In the genomic region with DNA sequence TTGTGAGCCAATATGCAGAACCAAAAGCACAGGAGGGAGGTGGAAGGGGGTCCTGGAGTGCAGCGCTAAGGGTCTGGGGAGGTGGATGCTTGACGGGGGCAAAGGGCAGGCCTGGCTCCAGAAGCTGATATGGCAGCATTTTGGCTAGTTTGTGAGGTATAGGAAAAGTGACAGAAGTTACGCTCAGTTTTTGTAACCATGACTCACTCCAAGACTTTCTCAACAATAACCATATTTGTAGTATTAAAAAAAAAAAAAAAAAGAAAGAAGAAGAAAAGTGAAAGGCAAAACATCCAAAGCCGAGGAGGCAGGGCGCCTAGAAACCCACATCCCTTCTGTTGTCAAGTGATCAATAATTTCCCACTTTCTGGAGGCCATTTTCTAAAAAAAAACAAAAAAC, we compare ENCODE assay signal across 8 cellular contexts.
A peak's percentile ranks its signal among the peaks of the same experiment; 100 is the strongest.
DNase-seq lines count a peak whose midpoint lies in the region; ATAC-seq and TF ChIP-seq lines count a peak whose summit lies in the region.

No MANE protein-coding gene starts in this region.

- H3K4me1 ChIP-seq in heart left ventricle (peaks cover 19 to 79% (median 60%) of the 10 kb centered on the region in 12 donors), uterus (peaks cover 28 to 32% of the 10 kb centered on the region in 2 donors)

- no peak for TF ChIP-seq POLR2A in heart left ventricle (IDR thresholded peaks at IDR 0.05)
- peak in 1 of 2 donors; percentile 24 for TF ChIP-seq POLR2A in uterus (IDR thresholded peaks at IDR 0.05)

- intact Hi-C loops in heart left ventricle (cut with DNase I) = no loop called here
- intact Hi-C loops in left cardiac atrium (cut with DNase I) = no loop called here
- intact Hi-C loops in uterus (cut with DNase I; ENCODE audit: low total_unique reads) = no loop called here

- no peaks in the 10 kb centered on the region for H3K9me3 Mint-ChIP-seq in naive thymus-derived CD8-positive, alpha-beta T cell

- H3K27me3 ChIP-seq in heart left ventricle (no peaks in the 10 kb centered on the region), uterus (no peaks in the 10 kb centered on the region)

- H3K4me3 ChIP-seq in heart left ventricle (no peak overlapping the region), uterus (no peak overlapping the region)

- no peak for TF ChIP-seq CTCF in heart left ventricle (IDR thresholded peaks at IDR 0.05)
- no peak for TF ChIP-seq CTCF in uterus (IDR thresholded peaks at IDR 0.05)

- peaks cover 46 to 96% (median 93%) of the 10 kb centered on the region in 4 donors for H3K4me1 Mint-ChIP-seq in naive thymus-derived CD8-positive, alpha-beta T cell

- peak overlapping the region; percentile 93 to 98 (median 96) for H3K27ac Mint-ChIP-seq in naive thymus-derived CD8-positive, alpha-beta T cell

- POLR2A ChIA-PET in naive thymus-derived CD8-positive, alpha-beta T cell (lab: Charles Lee) = interaction anchor here (0.7 to 3.2 kb wide), 5 partner anchors 9 to 165 kb away, joined by 3 to 20 read pairs (median 8); no protein-coding TSS in a partner anchor

- peaks cover 0 to 18% (median 2%) of the 10 kb centered on the region in 3 donors for H3K36me3 Mint-ChIP-seq in naive thymus-derived CD8-positive, alpha-beta T cell

- H3K9me3 ChIP-seq in heart left ventricle (no peaks in the 10 kb centered on the region), uterus (no peaks in the 10 kb centered on the region)

- ATAC-seq in heart left ventricle (no peak), left cardiac atrium (no peak), GM19463 (IDR thresholded peaks at IDR 0.05; ENCODE audit: unreplicated experiment) (no peak)
- peak; percentile 36 to 54 for ATAC-seq in naive thymus-derived CD8-positive, alpha-beta T cell

- H3K27ac ChIP-seq in heart left ventricle = peak overlapping the region in 10 of 12 donors; percentile 28 to 91 (median 80)
- peak overlapping the region; percentile 95 to 96 for H3K27ac ChIP-seq in uterus

- H3K36me3 ChIP-seq in heart left ventricle (peaks cover 0 to 28% (median 15%) of the 10 kb centered on the region in 9 donors), uterus (no peaks in the 10 kb centered on the region)

- H3K4me3 Mint-ChIP-seq in naive thymus-derived CD8-positive, alpha-beta T cell = peak overlapping the region; percentile 46 to 87 (median 74)

- WGBS in heart left ventricle, 4 donors = 75 to 85% (median 81%) methylated on average over 5 of the region's 5 CpGs

- no peak for DNase-seq in heart left ventricle
- no peak for DNase-seq in left cardiac atrium
- DNase-seq in amniotic epithelial cell (ENCODE audit: low read depth) = peak; percentile 62
- DNase-seq in naive thymus-derived CD8-positive, alpha-beta T cell = peak; percentile 22 to 80 (median 54)
- DNase-seq in uterus = peak in 1 of 2 donors; percentile 57
- no peak for DNase-seq in HPDE6-E6E7 (ENCODE audit: extremely low spot score)
- DNase-seq in ecto neural progenitor cell (ENCODE audit: low spot score) = no peak

- H3K27me3 Mint-ChIP-seq in naive thymus-derived CD8-positive, alpha-beta T cell = no peaks in the 10 kb centered on the region

Comparison
In these comparisons a context has a peak if more than half of its experiments do, and no peak if none do; other contexts are left out.
1. ATAC-seq: peak in naive thymus-derived CD8-positive, alpha-beta T cell (2 of 2); none in heart left ventricle (0 of 4), left cardiac atrium (0 of 2) and GM19463 (single experiment).
2. DNase-seq: peak in amniotic epithelial cell (single experiment) and naive thymus-derived CD8-positive, alpha-beta T cell (10 of 10); none in heart left ventricle (0 of 5), left cardiac atrium (single experiment), HPDE6-E6E7 (single experiment) and ecto neural progenitor cell (single experiment).